8 cellular contexts compared by ENCODE assay signal in genomic region chr17:10295728-10296343, GRCh38.
DNase-seq lines count a peak whose midpoint lies in the region; ATAC-seq and TF ChIP-seq lines count a peak whose summit lies in the region.

No MANE protein-coding gene starts in this region.

- no peak overlapping the region for H3K27ac ChIP-seq in DND-41 (ENCODE audit: low read length)

- H3K9me3 ChIP-seq in DND-41 (ENCODE audit: insufficient read depth, low read length, severe bottlenecking), result no peaks in the 10 kb centered on the region

- H3K4me2 ChIP-seq in DND-41 (ENCODE audit: insufficient read depth, low read length), result no peak overlapping the region

- H3K79me2 ChIP-seq in DND-41 (ENCODE audit: insufficient read depth, low read length), result no peaks in the 10 kb centered on the region

- H2AFZ ChIP-seq in DND-41 (ENCODE audit: low read depth, low read length), result no peak overlapping the region

- ATAC-seq in DND-41 (ENCODE audit: insufficient read depth, low read depth) (peak; percentile 78), GM21576 (IDR thresholded peaks at IDR 0.05; ENCODE audit: unreplicated experiment) (peak; percentile 48), GM21367 (IDR thresholded peaks at IDR 0.05; ENCODE audit: unreplicated experiment) (no peak), GM21528 (IDR thresholded peaks at IDR 0.05; ENCODE audit: low FRiP score, unreplicated experiment) (no peak)

- peak; percentile 90 for TF ChIP-seq CTCF in DND-41 (IDR thresholded peaks at IDR 0.05; ENCODE audit: borderline replicate concordance, extremely low read depth, low read length, poor library complexity, severe bottlenecking)

- no peaks in the 10 kb centered on the region for H4K20me1 ChIP-seq in DND-41 (ENCODE audit: insufficient read depth, low read length)

- H3K36me3 ChIP-seq in DND-41 (ENCODE audit: insufficient read depth, low read length), result no peaks in the 10 kb centered on the region

- H3K4me1 ChIP-seq in DND-41 (ENCODE audit: insufficient read depth, low read length), result no peaks in the 10 kb centered on the region

- no peak overlapping the region for H3K9ac ChIP-seq in DND-41 (ENCODE audit: low read depth, low read length)

- no peak overlapping the region for H3K4me3 ChIP-seq in DND-41 (ENCODE audit: low read depth in 1 of 2, low read length in 2 of 2)

- peaks cover under 1% of the 10 kb centered on the region for H3K27me3 ChIP-seq in DND-41 (ENCODE audit: insufficient read depth, low read length, poor library complexity)

- DNase-seq in DND-41 (peak; percentile 62), NOMO-1 (lab: John Stamatoyannopoulos, UW; ENCODE audit: unreplicated experiment in 2 of 2) (peak; percentile 58 to 64), amygdala (lab: John Stamatoyannopoulos, UW) (peak in 32 of 56 donors; percentile 1 to 45 (median 10)), iPS-NIHi7 (ENCODE audit: extremely low spot score) (peak; percentile 84)
- DNase-seq in stimulated activated CD8-positive, alpha-beta memory T cell treated with anti-CD3 and anti-CD28 coated beads, Interleukin-4, amount 100 ng/mL, for 48 hours, result peak; percentile 63

Comparison
In these comparisons a context has a peak if more than half of its experiments do, and no peak if none do; other contexts are left out.
1. ATAC-seq: peak in DND-41 (single experiment) and GM21576 (single experiment); none in GM21367 (single experiment) and GM21528 (single experiment).
2. DNase-seq: peak in every context shown above with its lines; median percentile 84 in iPS-NIHi7; 63 in stimulated activated CD8-positive, alpha-beta memory T cell treated with anti-CD3 and anti-CD28 coated beads, Interleukin-4, amount 100 ng/mL, for 48 hours; 62 in DND-41; 61 in NOMO-1; 10 in amygdala.